In genomic region chr16:66466636-66467035, GRCh38 we compare ENCODE assay signal across 3 cellular contexts. TPM values are rescaled to one million over a fixed set of nuclear protein-coding genes. Genes with fewer than 3 reads are reported as not detected.
"Had no signal": no experiment of that assay in that cellular context is flagged by ENCODE, and none has a peak within 500 bp of the region (broad histone marks: within the 10 kb centered on the region; RNA-seq: fewer than 3 reads in every experiment).

No MANE protein-coding gene starts in this region.

RNA-seq across cellular contexts. Expression of gene BEAN1, which starts 39.5 kb away (rescaled TPM):
- total RNA-seq: Peyer's patch, SJSA1, SK-MEL-5 had no signal
